22 cellular contexts compared by ENCODE assay signal in the genomic region with DNA sequence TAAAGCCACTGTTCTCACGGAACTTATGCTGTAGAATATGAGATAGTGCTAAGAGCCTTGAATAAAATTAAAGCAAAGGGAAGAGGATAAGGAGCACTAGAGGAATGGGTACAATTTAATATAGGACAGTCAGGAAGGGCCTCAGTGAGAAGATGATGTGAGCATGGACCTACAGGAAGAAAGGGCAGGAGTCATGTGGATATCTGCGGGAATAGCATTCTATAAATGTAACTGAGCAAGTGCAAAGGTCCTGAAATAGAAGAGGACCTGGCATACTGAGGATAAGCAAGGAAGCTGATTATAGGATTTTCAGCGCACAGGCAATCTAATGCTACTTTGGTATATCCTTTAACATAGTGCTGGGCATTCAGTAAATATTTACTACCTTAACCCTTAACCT. TPM values are rescaled to one million over a fixed set of nuclear protein-coding genes. Genes with fewer than 3 reads are reported as not detected.
DNase-seq lines count a peak whose midpoint lies in the region; ATAC-seq, FAIRE-seq and TF ChIP-seq lines count a peak whose summit lies in the region.
"Had no signal": no experiment of that assay in that cellular context is flagged by ENCODE, and none has a peak within 500 bp of the region (broad histone marks: within the 10 kb centered on the region; RNA-seq: fewer than 3 reads in every experiment).

No MANE protein-coding gene starts in this region.

- TF ChIP-seq POLR2A in heart left ventricle (IDR thresholded peaks at IDR 0.05) (no peak), gastrocnemius medialis (IDR thresholded peaks at IDR 0.05) (no peak)

- TF ChIP-seq CTCF in heart left ventricle (IDR thresholded peaks at IDR 0.05) (no peak), right atrium auricular region (IDR thresholded peaks at IDR 0.05) (no peak), D721Med (IDR thresholded peaks at IDR 0.05; ENCODE audit: insufficient read depth, missing control alignments) (no peak), gastrocnemius medialis (IDR thresholded peaks at IDR 0.05 in 4 of 5, conservative IDR thresholded peaks at IDR 0.05 in 1 of 5) (no peak)

- peak; percentile 73 for FAIRE-seq in D721Med (lab: Jason Lieb, UNC)
- FAIRE-seq: A549, G401.6, GM12892, H1 had no signal

- H3K9me3 ChIP-seq in heart left ventricle (no peaks in the 10 kb centered on the region), right atrium auricular region (no peaks in the 10 kb centered on the region), gastrocnemius medialis (no peaks in the 10 kb centered on the region)
- H3K9me3 ChIP-seq: A549 had no signal

- H3K27ac ChIP-seq in heart left ventricle = peak overlapping the region in 2 of 12 donors; percentile 37 to 50
- no peak overlapping the region for H3K27ac ChIP-seq in right atrium auricular region
- H3K27ac ChIP-seq in gastrocnemius medialis = peak overlapping the region; percentile 81 to 84 (median 82)
- H3K27ac ChIP-seq: A549, GM23248 had no signal

- H3K36me3 ChIP-seq in heart left ventricle (peaks cover 0 to 59% (median 10%) of the 10 kb centered on the region in 9 donors), right atrium auricular region (peaks cover 10% of the 10 kb centered on the region), gastrocnemius medialis (peaks cover 0 to 61% of the 10 kb centered on the region in 2 donors)

- H3K4me3 ChIP-seq in heart left ventricle = no peak overlapping the region
- H3K4me3 ChIP-seq in right atrium auricular region = no peak overlapping the region
- no peak overlapping the region for H3K4me3 ChIP-seq in gastrocnemius medialis
- H3K4me3 ChIP-seq: A549, GM23248 had no signal

- H3K4me1 ChIP-seq in heart left ventricle (peaks cover 0 to 3% (median 0%) of the 10 kb centered on the region in 12 donors), right atrium auricular region (no peaks in the 10 kb centered on the region), gastrocnemius medialis (peaks cover 39 to 44% of the 10 kb centered on the region in 2 donors)
- H3K4me1 ChIP-seq: A549 had no signal

- DNase-seq in heart left ventricle = no peak
- no peak for DNase-seq in right atrium auricular region (ENCODE audit: low spot score)
- DNase-seq in D721Med (ENCODE audit: insufficient read length, low spot score) = no peak
- DNase-seq in NCI-H82 treated with DMSO at 0.1 percent for 48 hours (lab: John Stamatoyannopoulos, UW; ENCODE audit: unreplicated experiment) = peak; percentile 19
- DNase-seq in gastrocnemius medialis = no peak
- no peak for DNase-seq in hippocampal formation (lab: John Stamatoyannopoulos, UW)
- DNase-seq in AG20443 (ENCODE audit: low spot score) = no peak
- DNase-seq: 8988T; ACHN; C1 segment of cervical spinal cord; Calu3; CD4-positive, alpha-beta memory T cell; COR-L47; DMS153; DND-41; GM23248; H7; HCEC 1CT had no signal

- H3K27me3 ChIP-seq in heart left ventricle (no peaks in the 10 kb centered on the region), right atrium auricular region (no peaks in the 10 kb centered on the region), gastrocnemius medialis (no peaks in the 10 kb centered on the region)

- WGBS in heart left ventricle, 4 donors = 47 to 72% (median 63%) methylated on average over 3 of the region's 3 CpGs

- in situ Hi-C loops in gastrocnemius medialis (cut with MboI; ENCODE audit: low sequenced_read_pairs in 4 of 4) = loop anchor here in 1 of 4 donors (25.0 kb wide), 1 partner anchor 168 kb away; a partner anchor contains a TSS

- ATAC-seq in heart left ventricle (peak in 3 of 4 donors; percentile 54 to 83 (median 76)), gastrocnemius medialis (peak in 1 of 2 donors; percentile 69)
- ATAC-seq: A549 had no signal

- intact Hi-C loops in heart left ventricle (cut with DNase I) (no loop called here), gastrocnemius medialis (cut with DNase I; ENCODE audit: low total_unique reads) (no loop called here)

RNA-seq across cellular contexts. Expression of a gene that starts 12.6 kb away (rescaled TPM):
- total RNA-seq in heart left ventricle = 10 to 100 TPM; 28.7 to 41.6 (median 34.4) TPM
- 10 to 100 TPM; 18.6 to 44.4 TPM for polyA plus RNA-seq in heart left ventricle
- 10 to 100 TPM; 28.9 to 30.9 TPM for total RNA-seq in right atrium auricular region
- total RNA-seq in gastrocnemius medialis = 10 to 100 TPM; 23.7 to 32.8 (median 25.2) TPM

Comparison
In these comparisons a context has a peak if more than half of its experiments do, and no peak if none do; other contexts are left out.
1. H3K27ac ChIP-seq: peak in gastrocnemius medialis (4 of 4); none in right atrium auricular region (0 of 2).